12 cellular contexts compared by ENCODE assay signal in genomic region chr20:50624351-50625016, GRCh38.
DNase-seq lines count a peak whose midpoint lies in the region; ATAC-seq and TF ChIP-seq lines count a peak whose summit lies in the region.
"Had no signal": no experiment of that assay in that cellular context is flagged by ENCODE, and none has a peak within 500 bp of the region (broad histone marks: within the 10 kb centered on the region; RNA-seq: fewer than 3 reads in every experiment).

No MANE protein-coding gene starts in this region.

- TF ChIP-seq CTCF in foreskin keratinocyte (conservative IDR thresholded peaks at IDR 0.05) = no peak
- TF ChIP-seq CTCF in upper lobe of right lung (IDR thresholded peaks at IDR 0.05) = no peak

- peaks cover 5% of the 10 kb centered on the region for H3K9me3 ChIP-seq in upper lobe of right lung
- H3K9me3 ChIP-seq in HAP-1 = peaks cover 2% of the 10 kb centered on the region; the same call in 1 of the 2 replicates

- peaks cover 4% of the 10 kb centered on the region for H3K4me1 ChIP-seq in foreskin keratinocyte
- H3K4me1 ChIP-seq in upper lobe of right lung = no peaks in the 10 kb centered on the region
- H3K4me1 ChIP-seq in HAP-1 = no peaks in the 10 kb centered on the region

- DNase-seq in SIG-M5 treated with dmso at 0.1 percent for 504 hours (lab: John Stamatoyannopoulos, UW; ENCODE audit: unreplicated experiment) (peak; percentile 82), SIG-M5 (lab: John Stamatoyannopoulos, UW) (no peak), NCI-H526 treated with DMSO at 0.1 percent for 48 hours (lab: John Stamatoyannopoulos, UW) (peak; percentile 18), foreskin keratinocyte (peak; percentile 51 to 52), upper lobe of right lung (peak; percentile 86), HAP-1 (ENCODE audit: low spot score in 2 of 2) (no peak)
- DNase-seq: activated CD4-positive, alpha-beta T cell treated with anti-CD3 and anti-CD28 coated beads, Interleukin-2, amount 10 ng/mL, durations not matched to agents 24 days and 14 days; activated naive CD4-positive, alpha-beta T cell treated with Interleukin-2 at 50 U/mL for 16 hours; GF-D8 had no signal

- ATAC-seq in foreskin keratinocyte (peak; percentile 71), upper lobe of right lung (peak; percentile 83), GM21737 (IDR thresholded peaks at IDR 0.05; ENCODE audit: unreplicated experiment) (no peak), HG02678 (IDR thresholded peaks at IDR 0.05; ENCODE audit: unreplicated experiment) (no peak)

- H3K27ac ChIP-seq in foreskin keratinocyte (no peak overlapping the region), upper lobe of right lung (no peak overlapping the region)
- H3K27ac ChIP-seq: SK-N-MC had no signal

- H3K27me3 ChIP-seq in foreskin keratinocyte (no peaks in the 10 kb centered on the region), upper lobe of right lung (no peaks in the 10 kb centered on the region), HAP-1 (ENCODE audit: low read depth) (no peaks in the 10 kb centered on the region)

- H3K36me3 ChIP-seq in upper lobe of right lung (no peaks in the 10 kb centered on the region), HAP-1 (replicated peaks) (no peaks in the 10 kb centered on the region)

- intact Hi-C loops in upper lobe of right lung (cut with DNase I) = no loop called here

- H3K4me3 ChIP-seq in upper lobe of right lung (no peak overlapping the region), HAP-1 (no peak overlapping the region)
- H3K4me3 ChIP-seq: SK-N-MC had no signal

- in situ Hi-C loops in HAP-1 (cut with MboI; ENCODE audit: low sequenced_read_pairs) = no loop called here

Comparison
In these comparisons a context has a peak if more than half of its experiments do, and no peak if none do; other contexts are left out.
1. DNase-seq: peak in SIG-M5 treated with dmso at 0.1 percent for 504 hours (single experiment), NCI-H526 treated with DMSO at 0.1 percent for 48 hours (single experiment), foreskin keratinocyte (2 of 2) and upper lobe of right lung (single experiment); none in SIG-M5 (single experiment) and HAP-1 (0 of 2).
2. ATAC-seq: peak in foreskin keratinocyte (single experiment) and upper lobe of right lung (single experiment); none in GM21737 (single experiment) and HG02678 (single experiment).